Comparison of ENCODE assay signal across 22 cellular contexts in the genomic region with DNA sequence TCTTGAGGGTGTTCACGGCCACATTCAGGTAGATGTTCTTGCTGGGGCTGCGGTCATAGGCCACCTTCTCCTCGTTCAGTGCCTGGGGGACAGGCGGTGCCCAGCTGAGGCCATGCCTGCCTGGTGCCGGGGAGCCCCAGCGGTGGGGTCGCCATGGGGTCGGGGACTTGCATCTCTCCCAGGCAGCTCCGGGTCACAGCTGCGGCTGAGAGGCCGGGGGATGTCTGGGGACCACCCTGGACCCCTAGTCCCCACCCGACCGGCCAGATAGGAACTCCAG.
"Had no signal": no experiment of that assay in that cellular context is flagged by ENCODE, and none has a peak within 500 bp of the region (broad histone marks: within the 10 kb centered on the region; RNA-seq: fewer than 3 reads in every experiment).

No MANE protein-coding gene starts in this region.

- H3K4me3 ChIP-seq: heart left ventricle, hepatocyte, lower lobe of right lung, neural progenitor cell, ovary, right atrium auricular region, skin epidermis, suprapubic skin, thoracic aorta, tibial artery, upper lobe of right lung had no signal

- H3K27ac ChIP-seq: heart left ventricle, hepatocyte, lower lobe of right lung, neural progenitor cell, ovary, right atrium auricular region, skin epidermis, suprapubic skin, thoracic aorta, tibial artery, upper lobe of right lung had no signal

- H3K9ac ChIP-seq: neural progenitor cell had no signal

- H3K4me1 ChIP-seq: lower lobe of right lung, neural progenitor cell, right atrium auricular region, suprapubic skin, tibial artery, upper lobe of right lung had no signal

- ATAC-seq: heart left ventricle; lower lobe of right lung; natural killer cell; sciatic nerve; stimulated activated effector memory CD8-positive, alpha-beta T cell treated with anti-CD3 and anti-CD28 coated beads, Interleukin-12 subunit alpha, Interleukin-12 subunit beta, amount 100 ng/mL, for 72 hours; upper lobe of right lung had no signal

- H3K9me3 ChIP-seq: heart left ventricle, lower lobe of right lung, ovary, right atrium auricular region, suprapubic skin, thoracic aorta, tibial artery, upper lobe of right lung had no signal

- DNase-seq: islet precursor cell; lower lobe of right lung; mammary epithelial cell; mesendoderm; naive B cell; natural killer cell; nephron progenitor cell; ovary; stimulated activated CD4-positive, alpha-beta T cell treated with anti-CD3 and anti-CD28 coated beads, Interleukin-4, amount 100 ng/mL, for 24 hours; stimulated activated naive CD4-positive, alpha-beta T cell; tibial artery; trophoblast cell; upper lobe of right lung had no signal

- H3K36me3 ChIP-seq: neural progenitor cell, ovary had no signal

- H3K27me3 ChIP-seq: heart left ventricle, hepatocyte, neural progenitor cell, ovary, right atrium auricular region, suprapubic skin, tibial artery, upper lobe of right lung had no signal
